8 cellular contexts compared by ENCODE assay signal in the genomic region with DNA sequence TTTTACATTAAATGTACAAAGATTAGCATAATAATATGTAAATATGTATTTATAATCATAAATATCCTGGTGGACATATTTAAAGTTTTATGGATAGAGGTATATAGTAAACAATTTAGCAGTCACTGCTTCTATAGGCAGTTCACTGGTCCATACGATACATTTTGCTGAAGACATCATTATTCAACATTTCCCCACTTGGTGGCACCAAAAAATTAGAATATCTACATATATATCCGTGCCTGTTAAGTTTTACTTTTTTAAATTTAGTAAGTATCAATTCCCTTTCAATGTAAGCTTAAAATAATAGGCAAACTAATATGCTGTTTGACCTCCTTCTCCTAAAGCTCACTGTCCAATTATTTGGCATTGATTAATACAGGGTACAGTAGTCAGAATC.
DNase-seq lines count a peak whose midpoint lies in the region; ATAC-seq and TF ChIP-seq lines count a peak whose summit lies in the region.

No MANE protein-coding gene starts in this region.

- TF ChIP-seq CTCF in SK-N-SH (IDR thresholded peaks at IDR 0.05) (peak; percentile 50), neural cell (IDR thresholded peaks at IDR 0.05; ENCODE audit: poor library complexity, severe bottlenecking) (peak; percentile 38)

- peak; percentile 56 for TF ChIP-seq RAD21 in SK-N-SH (IDR thresholded peaks at IDR 0.05; ENCODE audit: low read length)
- TF ChIP-seq RAD21 in neural cell (conservative IDR thresholded peaks at IDR 0.05): peak; percentile 35

- DNase-seq in DMS 273 (lab: John Stamatoyannopoulos, UW; ENCODE audit: unreplicated experiment) (peak; percentile 48), DMS 273 treated with DMSO at 0.1 percent for 48 hours (lab: John Stamatoyannopoulos, UW) (no peak), SK-N-SH (no peak), NCI-H1048 (lab: John Stamatoyannopoulos, UW) (no peak), HuH-7.5 (ENCODE audit: low spot score) (no peak)
- no peak for DNase-seq in activated effector memory CD4-positive, alpha-beta T cell treated with anti-CD3 and anti-CD28 coated beads, Interleukin-2, amount 50 U/mL, for 16 hours

- H3F3A ChIP-seq in SK-N-SH (replicated peaks; ENCODE audit: insufficient read depth) (no peaks in the 10 kb centered on the region), neural cell (ENCODE audit: insufficient read depth, low read length, poor library complexity, severe bottlenecking) (no peaks in the 10 kb centered on the region)

- H4K20me1 ChIP-seq in SK-N-SH (ENCODE audit: insufficient read depth): no peaks in the 10 kb centered on the region
- H4K20me1 ChIP-seq in neural cell (ENCODE audit: insufficient read depth): no peaks in the 10 kb centered on the region

- H3K4me1 ChIP-seq in SK-N-SH (ENCODE audit: control insufficient read depth in 1 of 2, insufficient read depth in 2 of 2, low read depth in 1 of 2, low read length in 1 of 2): no peaks in the 10 kb centered on the region

- no peak overlapping the region for H3K4me2 ChIP-seq in SK-N-SH
- H3K4me2 ChIP-seq in neural cell (ENCODE audit: low read length): no peak overlapping the region

- H3K36me3 ChIP-seq in SK-N-SH (replicated peaks in 1 of 2; ENCODE audit: control insufficient read depth in 1 of 2, insufficient read depth in 2 of 2, low read length in 1 of 2) (no peaks in the 10 kb centered on the region), neural cell (ENCODE audit: insufficient read depth, low read length) (peaks cover under 1% of the 10 kb centered on the region)

- H3K4me3 ChIP-seq in SK-N-SH (ENCODE audit: low read depth in 2 of 2, low read length in 1 of 2) (no peak overlapping the region), neural cell (ENCODE audit: low read length) (no peak overlapping the region)

- POLR2A ChIA-PET in SK-N-SH (lab: Yijun Ruan, JAX): no interaction called here

- H2AFZ ChIP-seq in SK-N-SH (ENCODE audit: low read depth) (no peak overlapping the region), neural cell (ENCODE audit: low read depth, low read length) (no peak overlapping the region)

- H3K9me2 ChIP-seq in SK-N-SH: no peaks in the 10 kb centered on the region; the same call in 1 of the 2 replicates
- H3K9me2 ChIP-seq in neural cell (ENCODE audit: insufficient read depth, low read length): no peaks in the 10 kb centered on the region

- no peaks in the 10 kb centered on the region for H3K79me2 ChIP-seq in SK-N-SH (ENCODE audit: insufficient read depth)
- H3K79me2 ChIP-seq in neural cell (replicated peaks; ENCODE audit: insufficient read depth, low read length): no peaks in the 10 kb centered on the region

- CTCF ChIA-PET in SK-N-SH (lab: Yijun Ruan, JAX): interaction anchor here (0.6 to 6.2 kb wide), 9 partner anchors 11 to 375 kb away, joined by 3 to 43 read pairs (median 3); no protein-coding TSS in a partner anchor

- H3K9ac ChIP-seq in SK-N-SH (no peak overlapping the region), neural cell (ENCODE audit: low read length) (no peak overlapping the region)

- TF ChIP-seq EP300 in SK-N-SH (IDR thresholded peaks at IDR 0.05; ENCODE audit: borderline replicate concordance in 1 of 2, low read depth in 1 of 2, low read length in 1 of 2): no peak
- no peak for TF ChIP-seq EP300 in neural cell (conservative IDR thresholded peaks at IDR 0.05; ENCODE audit: poor library complexity, severe bottlenecking)

- H3K9me3 ChIP-seq in SK-N-SH: no peaks in the 10 kb centered on the region
- no peaks in the 10 kb centered on the region for H3K9me3 ChIP-seq in neural cell (ENCODE audit: low read length)

- H3K27me3 ChIP-seq in SK-N-SH (ENCODE audit: insufficient read depth) (no peaks in the 10 kb centered on the region), neural cell (ENCODE audit: insufficient read depth, low read depth, low read length) (no peaks in the 10 kb centered on the region)

- no peak overlapping the region for H3K27ac ChIP-seq in SK-N-SH (ENCODE audit: low read depth in 2 of 2, low read length in 1 of 2)
- no peak overlapping the region for H3K27ac ChIP-seq in neural cell (ENCODE audit: low read length)

- ATAC-seq in HG02938 (IDR thresholded peaks at IDR 0.05; ENCODE audit: unreplicated experiment): peak; percentile 65

- 77% methylated on average over 2 of the region's 2 CpGs for WGBS in SK-N-SH (ENCODE audit: low lambda C conversion rate)

TF ChIP-seq in SK-N-SH, 30 proteins besides CTCF, POLR2A, EP300 and RAD21:
- TF ChIP-seq FOXM1 (IDR thresholded peaks at IDR 0.05; ENCODE audit: low read depth): no peak
- peak; percentile 23; the same call in 1 of the 2 replicates for TF ChIP-seq SMC3 (IDR thresholded peaks at IDR 0.05; ENCODE audit: low read depth, low read length)

TF ChIP-seq in neural cell, 6 proteins besides CTCF, POLR2A, EP300 and RAD21:
- TF ChIP-seq EZH2 (IDR thresholded peaks at IDR 0.05; ENCODE audit: borderline replicate concordance, insufficient read depth, low read length, poor library complexity, severe bottlenecking) (no peak), SMC3 (conservative IDR thresholded peaks at IDR 0.05; ENCODE audit: poor library complexity) (peak; percentile 30), REST (IDR thresholded peaks at IDR 0.05; ENCODE audit: borderline replicate concordance) (no peak), POLR2AphosphoS5 (IDR thresholded peaks at IDR 0.05) (no peak), MXI1 (conservative IDR thresholded peaks at IDR 0.05; ENCODE audit: poor library complexity, severe bottlenecking) (no peak)
